In the genomic region with DNA sequence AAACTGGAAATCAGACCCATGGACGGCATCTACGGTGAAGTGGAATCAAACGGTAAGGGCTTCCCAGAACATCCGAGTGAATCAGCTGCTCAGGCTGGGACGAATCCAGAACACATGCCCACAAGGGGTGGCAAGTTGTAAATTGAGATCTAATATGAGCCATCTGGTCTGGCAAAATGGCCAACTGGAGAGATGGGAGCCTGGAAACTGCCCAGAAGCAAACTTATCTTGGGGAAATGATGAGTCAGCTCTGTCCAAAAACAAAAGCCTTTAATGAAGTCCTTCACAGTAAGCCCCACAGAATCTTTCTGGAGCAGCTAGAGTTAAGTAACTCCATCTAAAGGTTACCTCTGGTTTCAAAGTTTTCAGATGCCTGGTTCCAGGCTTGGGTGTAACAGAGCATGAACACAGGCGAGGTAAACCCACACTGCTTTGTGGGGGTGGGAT, we compare ENCODE assay signal across 9 cellular contexts. TPM values are rescaled to one million over a fixed set of nuclear protein-coding genes. Genes with fewer than 3 reads are reported as not detected.
DNase-seq lines count a peak whose midpoint lies in the region; ATAC-seq, FAIRE-seq and TF ChIP-seq lines count a peak whose summit lies in the region.
"Had no signal": no experiment of that assay in that cellular context is flagged by ENCODE, and none has a peak within 500 bp of the region (broad histone marks: within the 10 kb centered on the region; RNA-seq: fewer than 3 reads in every experiment).

No MANE protein-coding gene starts in this region.

- H3K4me1 ChIP-seq in uterus = peaks cover 6 to 23% of the 10 kb centered on the region in 2 donors

- no peak for ATAC-seq in GM21717 (IDR thresholded peaks at IDR 0.05; ENCODE audit: unreplicated experiment)

- H3K27me3 ChIP-seq in bronchial epithelial cell (ENCODE audit: control insufficient read depth, insufficient read depth, low read length) = no peaks in the 10 kb centered on the region
- no peaks in the 10 kb centered on the region for H3K27me3 ChIP-seq in uterus

- H3K36me3 ChIP-seq in bronchial epithelial cell (ENCODE audit: control insufficient read depth, insufficient read depth, low read length) (no peaks in the 10 kb centered on the region), uterus (no peaks in the 10 kb centered on the region)

- no peaks in the 10 kb centered on the region for H3K9me3 ChIP-seq in uterus

- intact Hi-C loops in uterus (cut with DNase I; ENCODE audit: low total_unique reads) = no loop called here

- peak overlapping the region; percentile 73 to 82 for H3K27ac ChIP-seq in uterus

- TF ChIP-seq POLR2A in uterus (IDR thresholded peaks at IDR 0.05) = no peak

- FAIRE-seq in bronchial epithelial cell (lab: Jason Lieb, UNC) = no peak

- DNase-seq in NCI-H510A treated with DMSO at 0.1 percent for 48 hours (lab: John Stamatoyannopoulos, UW) (peak; percentile 32), NCI-H510A (lab: John Stamatoyannopoulos, UW) (no peak), bronchial epithelial cell (ENCODE audit: low read depth) (peak; percentile 79), lung microvascular endothelial cell (ENCODE audit: low read depth in 2 of 2) (peak; percentile 37 to 82), uterus (peak; percentile 76 to 83), NOMO-1 treated with dmso at 0.1 percent for 144 hours (lab: John Stamatoyannopoulos, UW; ENCODE audit: unreplicated experiment) (no peak)
- DNase-seq in activated CD4-positive, alpha-beta T cell treated with anti-CD3 and anti-CD28 coated beads, Interleukin-2, amount 50 U/mL, for 4 hours = no peak
- DNase-seq: CD4-positive, CD25-positive, alpha-beta regulatory T cell had no signal

- H3K4me3 ChIP-seq in bronchial epithelial cell (ENCODE audit: low read depth, low read length) (no peak overlapping the region), uterus (no peak overlapping the region)

- no peak for TF ChIP-seq CTCF in bronchial epithelial cell (IDR thresholded peaks at IDR 0.05; ENCODE audit: insufficient read depth, low read length, severe bottlenecking)
- no peak for TF ChIP-seq CTCF in uterus (IDR thresholded peaks at IDR 0.05)

RNA-seq across cellular contexts. Expression of gene SRP9, which starts 10.6 kb away (rescaled TPM):
- total RNA-seq in bronchial epithelial cell = 217 and 254 TPM in 2 replicates
- 136 and 170 TPM in 2 replicates for total RNA-seq in lung microvascular endothelial cell
- 100 to 1,000 TPM; 169 to 551 (median 202) TPM for total RNA-seq in uterus

RNA-seq across cellular contexts. Expression of gene EPHX1, which starts 42.9 kb away (rescaled TPM):
- 3.9 and 22.1 TPM in 2 replicates for total RNA-seq in bronchial epithelial cell
- 27.2 and 50.4 TPM in 2 replicates for total RNA-seq in lung microvascular endothelial cell
- total RNA-seq in uterus = 100 to 1,000 TPM in 1 of 4 donors, 10 to 100 TPM in 3; 51.2 to 156 (median 55.3) TPM

Comparison
In these comparisons a context has a peak if more than half of its experiments do, and no peak if none do; other contexts are left out.
1. DNase-seq: peak in NCI-H510A treated with DMSO at 0.1 percent for 48 hours (single experiment), bronchial epithelial cell (single experiment), lung microvascular endothelial cell (2 of 2) and uterus (2 of 2); none in NCI-H510A (single experiment), NOMO-1 treated with dmso at 0.1 percent for 144 hours (single experiment) and activated CD4-positive, alpha-beta T cell treated with anti-CD3 and anti-CD28 coated beads, Interleukin-2, amount 50 U/mL, for 4 hours (0 of 2).